ENCODE assay signal across 1 cellular context in the genomic region with DNA sequence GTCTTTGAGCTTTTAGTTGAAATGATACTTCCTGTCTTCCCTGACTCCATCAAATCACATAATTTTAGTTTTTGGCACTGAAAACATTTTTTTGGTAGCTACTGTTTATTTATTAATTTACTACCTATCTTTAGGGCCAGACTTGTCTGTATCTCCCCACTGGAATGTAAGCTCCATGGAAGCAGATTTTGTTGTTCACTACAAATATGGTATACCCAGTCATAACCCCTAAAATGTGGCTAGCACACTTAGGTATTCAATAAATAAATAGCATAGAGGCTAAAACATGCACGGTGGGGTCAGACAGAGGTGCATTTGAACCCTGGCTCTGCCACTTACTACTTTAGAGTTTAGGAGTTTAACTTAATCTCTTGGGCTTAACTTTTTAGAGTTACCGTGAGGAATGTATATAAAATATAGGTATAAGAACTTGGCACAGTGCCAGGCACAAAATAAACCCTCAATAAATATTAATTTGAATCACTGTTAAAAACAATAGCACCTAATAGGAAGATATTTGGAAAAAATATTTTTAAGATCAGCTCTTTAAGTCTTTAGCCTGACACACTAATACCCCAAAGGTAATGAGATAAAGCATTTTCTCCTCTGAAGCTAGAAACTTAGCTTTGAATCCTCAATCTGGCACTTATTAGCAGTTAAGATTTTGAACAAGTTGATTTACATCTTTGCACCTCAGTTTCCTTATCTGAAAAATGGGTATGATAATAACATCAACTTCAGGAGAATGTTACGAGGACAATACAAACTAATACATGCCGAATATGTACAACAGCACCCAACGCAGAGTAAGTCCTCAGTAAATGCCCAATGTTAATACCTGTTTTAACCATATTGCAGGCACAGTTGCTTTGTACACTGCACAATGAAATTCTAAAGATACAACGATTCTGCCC.
TF ChIP-seq lines count a peak whose summit lies in the region.

No MANE protein-coding gene starts in this region.

TF ChIP-seq in HCT116, 20 proteins besides CTCF, POLR2A, EP300 and RAD21:
- TF ChIP-seq YY1 (IDR thresholded peaks at IDR 0.05; ENCODE audit: extremely low read depth, insufficient replicate concordance, low read depth, low read length), result no peak
- TF ChIP-seq ZFX (IDR thresholded peaks at IDR 0.05), result no peak
- no peak for TF ChIP-seq EZH2phosphoT487 (IDR thresholded peaks at IDR 0.05; ENCODE audit: borderline replicate concordance)
- no peak for TF ChIP-seq SRF (IDR thresholded peaks at IDR 0.05; ENCODE audit: low read depth)
- no peak for TF ChIP-seq SP1 (IDR thresholded peaks at IDR 0.05; ENCODE audit: low read depth)
- TF ChIP-seq FOSL1 (IDR thresholded peaks at IDR 0.05; ENCODE audit: low read depth), result no peak
- TF ChIP-seq CBX3 (IDR thresholded peaks at IDR 0.05; ENCODE audit: low read depth), result no peak
